8 cellular contexts compared by ENCODE assay signal in genomic region chr11:36540998-36541397, GRCh38. TPM values are rescaled to one million over a fixed set of nuclear protein-coding genes. Genes with fewer than 3 reads are reported as not detected.
DNase-seq lines count a peak whose midpoint lies in the region; ATAC-seq and TF ChIP-seq lines count a peak whose summit lies in the region.

No MANE protein-coding gene starts in this region.

- TF ChIP-seq CTCF in choroid plexus epithelial cell (conservative IDR thresholded peaks at IDR 0.05; ENCODE audit: low read depth, low read length), result peak; percentile 67

- ATAC-seq in GM19455 (IDR thresholded peaks at IDR 0.05; ENCODE audit: unreplicated experiment) (peak; percentile 99), HG03280 (IDR thresholded peaks at IDR 0.05; ENCODE audit: unreplicated experiment) (peak; percentile 98)

- no peak overlapping the region for H3K4me3 ChIP-seq in choroid plexus epithelial cell (ENCODE audit: low read depth, low read length)

- peak; percentile 57 for DNase-seq in DMS 273 (lab: John Stamatoyannopoulos, UW; ENCODE audit: unreplicated experiment)
- DNase-seq in DMS 273 treated with DMSO at 0.1 percent for 48 hours (lab: John Stamatoyannopoulos, UW), result no peak
- DNase-seq in NCI-H748 treated with DMSO at 0.1 percent for 48 hours (lab: John Stamatoyannopoulos, UW), result peak; percentile 31
- DNase-seq in choroid plexus epithelial cell (ENCODE audit: low read depth), result peak; percentile 78
- DNase-seq in myocyte (ENCODE audit: low read depth), result peak; percentile 92
- DNase-seq in HuH-7.5 (ENCODE audit: low spot score), result no peak

RNA-seq across cellular contexts. Expression of gene RAG1, which starts 26.8 kb away (rescaled TPM):
- 2.6 and 5.6 TPM in 2 replicates for total RNA-seq in myocyte
- 2.3 TPM for polyA plus RNA-seq in myocyte (2012)

RNA-seq across cellular contexts. Expression of gene TRAF6, which starts 30.9 kb away (rescaled TPM):
- total RNA-seq in myocyte, result 18.3 and 20.4 TPM in 2 replicates
- polyA plus RNA-seq in myocyte (2012), result 7.5 TPM

RNA-seq across cellular contexts. Expression of gene IFTAP, which starts 53.3 kb away (rescaled TPM):
- total RNA-seq in myocyte, result 45.1 and 51.0 TPM in 2 replicates
- polyA plus RNA-seq in myocyte (2012), result 28.0 TPM

RNA-seq across cellular contexts. Expression of gene RAG2, which starts 57.0 kb away (rescaled TPM):
- total RNA-seq in myocyte, result not detected in 2 replicates
- polyA plus RNA-seq in myocyte (2012), result not detected

Comparison
In these comparisons a context has a peak if more than half of its experiments do, and no peak if none do; other contexts are left out.
1. DNase-seq: peak in DMS 273 (single experiment), NCI-H748 treated with DMSO at 0.1 percent for 48 hours (single experiment), choroid plexus epithelial cell (single experiment) and myocyte (single experiment); none in DMS 273 treated with DMSO at 0.1 percent for 48 hours (single experiment) and HuH-7.5 (single experiment).